8 cellular contexts compared by ENCODE assay signal in genomic region chr17:57987582-57988300, GRCh38. TPM values are rescaled to one million over a fixed set of nuclear protein-coding genes. Genes with fewer than 3 reads are reported as not detected.
DNase-seq lines count a peak whose midpoint lies in the region; ATAC-seq and TF ChIP-seq lines count a peak whose summit lies in the region.

Gene VEZF1, minus strand, starts transcription at chr17:57988254. Its CDS starts 143 bp downstream, at chr17:57988111.

- H3K27ac Mint-ChIP-seq in endodermal cell = peak within 1 kb of the TSS; percentile 95
- peak within 1 kb of the TSS; percentile 98 for H3K27ac Mint-ChIP-seq in mesothelial cell of epicardium

- POLR2A ChIA-PET in AG04450 (lab: Yijun Ruan, JAX) = interaction anchor here (0.6 to 2.1 kb wide), 14 partner anchors 11 to 138 kb away, joined by 3 to 11 read pairs (median 5); partner anchors contain the start of genes MRPS23 and SRSF1

- WGBS in endodermal cell (ENCODE audit: insufficient coverage in 1 of 2, insufficient read length in 1 of 2), 2 experiments = 0% methylated on average over 4 to 56 of the region's 74 CpGs

- peak; percentile 34 for ATAC-seq in GM18858 (IDR thresholded peaks at IDR 0.05; ENCODE audit: unreplicated experiment)
- ATAC-seq in HG03097 (IDR thresholded peaks at IDR 0.05; ENCODE audit: low FRiP score, unreplicated experiment) = peak; percentile 51

- H3K9me3 ChIP-seq in AG04450 (ENCODE audit: control insufficient read depth, insufficient read depth, low read length) = no peaks in the 10 kb centered on the region; the same call in 1 of the 2 replicates
- H3K9me3 ChIP-seq in endodermal cell (ENCODE audit: control insufficient read depth, low read length) = no peaks in the 10 kb centered on the region

- H3K36me3 Mint-ChIP-seq in endodermal cell (ENCODE audit: low read depth) (peaks cover 15% of the 10 kb centered on the region), mesothelial cell of epicardium (peaks cover 1% of the 10 kb centered on the region)

- H3K4me1 Mint-ChIP-seq in endodermal cell = peaks cover 68% of the 10 kb centered on the region
- peaks cover 55% of the 10 kb centered on the region for H3K4me1 Mint-ChIP-seq in mesothelial cell of epicardium

- H3K27me3 Mint-ChIP-seq in endodermal cell (ENCODE audit: insufficient read depth) = no peaks in the 10 kb centered on the region
- H3K27me3 Mint-ChIP-seq in mesothelial cell of epicardium (ENCODE audit: low read depth) = no peaks in the 10 kb centered on the region

- H3K4me3 Mint-ChIP-seq in endodermal cell (peak within 1 kb of the TSS; percentile 91), mesothelial cell of epicardium (peak within 1 kb of the TSS; percentile 89)

- H3K27me3 ChIP-seq in AG04450 (ENCODE audit: control insufficient read depth, insufficient read depth, low read length) (no peaks in the 10 kb centered on the region), endodermal cell (ENCODE audit: control insufficient read depth, insufficient read depth, low read length, poor library complexity, severe bottlenecking) (no peaks in the 10 kb centered on the region)

- DNase-seq in AG04450 (ENCODE audit: low read depth, low spot score) (no peak), NCI-H526 treated with DMSO at 0.1 percent for 48 hours (lab: John Stamatoyannopoulos, UW) (peak; percentile 57), endodermal cell (peak; percentile 94), mesothelial cell of epicardium (ENCODE audit: low spot score in 2 of 2, unreplicated experiment in 2 of 2) (peak; percentile 72 to 81)
- peak in 2 of 3 experiments; percentile 57 to 80 for DNase-seq in activated CD8-positive, alpha-beta memory T cell treated with anti-CD3 and anti-CD28 coated beads for 48 hours (ENCODE audit: low read depth in 2 of 3, low spot score in 2 of 3)
- peak; percentile 54 to 65 for DNase-seq in stimulated activated CD8-positive, alpha-beta memory T cell treated with anti-CD3 and anti-CD28 coated beads, Interleukin-15, amount 100 ng/mL, for 4 hours (ENCODE audit: low read depth in 2 of 2)

- peaks cover 20% of the 10 kb centered on the region for H3K4me1 ChIP-seq in endodermal cell (ENCODE audit: control insufficient read depth, insufficient read depth, low read length)

- H3K27ac ChIP-seq in AG04450 (ENCODE audit: low read depth, low read length) (peak within 1 kb of the TSS; percentile 96), endodermal cell (ENCODE audit: low read depth, low read length) (peak within 1 kb of the TSS; percentile 95)

- H3K4me3 ChIP-seq in AG04450 (ENCODE audit: low read depth, low read length) (peak within 1 kb of the TSS; percentile 79), endodermal cell (ENCODE audit: low read length) (peak within 1 kb of the TSS; percentile 97)

- CTCF ChIA-PET in AG04450 (lab: Charles Lee) = interaction anchor here (3.5 to 4.1 kb wide), 4 partner anchors 12 to 131 kb away, joined by 36 to 70 read pairs (median 51); no protein-coding TSS in a partner anchor

- peak within 1 kb of the TSS; percentile 84 for H3K9ac ChIP-seq in endodermal cell (ENCODE audit: extremely low read depth, low read length, poor library complexity, severe bottlenecking)

- no peaks in the 10 kb centered on the region for H3K9me3 Mint-ChIP-seq in endodermal cell
- no peaks in the 10 kb centered on the region for H3K9me3 Mint-ChIP-seq in mesothelial cell of epicardium

- H3K36me3 ChIP-seq in endodermal cell (ENCODE audit: control insufficient read depth, insufficient read depth, low read length) = peaks cover 19% of the 10 kb centered on the region

- TF ChIP-seq CTCF in AG04450 (IDR thresholded peaks at IDR 0.05; ENCODE audit: low read depth, low read length) = no peak
- no peak for TF ChIP-seq CTCF in endodermal cell (conservative IDR thresholded peaks at IDR 0.05)
- TF ChIP-seq CTCF in mesothelial cell of epicardium (IDR thresholded peaks at IDR 0.05; ENCODE audit: unreplicated experiment) = no peak

RNA-seq across cellular contexts. Expression of gene VEZF1, which starts in this region (rescaled TPM):
- 34.2 and 38.9 TPM in 2 replicates for polyA plus RNA-seq in AG04450 (2011; rRNA removed)
- 65.1 and 68.2 TPM in 2 replicates for polyA minus RNA-seq in AG04450 (2011; rRNA and poly(A)+ RNA removed)
- total RNA-seq in endodermal cell (10 to 100 TPM; 50.3 to 59.3 TPM), mesothelial cell of epicardium (80.6 to 84.9 TPM (median 82.5 TPM) in 3 replicates)
- polyA plus RNA-seq in endodermal cell (2013, experiment 1 of 2) = 143 TPM
- polyA plus RNA-seq in endodermal cell (2013, experiment 2 of 2) = 140 TPM
